18 cellular contexts compared by ENCODE assay signal in the genomic region with DNA sequence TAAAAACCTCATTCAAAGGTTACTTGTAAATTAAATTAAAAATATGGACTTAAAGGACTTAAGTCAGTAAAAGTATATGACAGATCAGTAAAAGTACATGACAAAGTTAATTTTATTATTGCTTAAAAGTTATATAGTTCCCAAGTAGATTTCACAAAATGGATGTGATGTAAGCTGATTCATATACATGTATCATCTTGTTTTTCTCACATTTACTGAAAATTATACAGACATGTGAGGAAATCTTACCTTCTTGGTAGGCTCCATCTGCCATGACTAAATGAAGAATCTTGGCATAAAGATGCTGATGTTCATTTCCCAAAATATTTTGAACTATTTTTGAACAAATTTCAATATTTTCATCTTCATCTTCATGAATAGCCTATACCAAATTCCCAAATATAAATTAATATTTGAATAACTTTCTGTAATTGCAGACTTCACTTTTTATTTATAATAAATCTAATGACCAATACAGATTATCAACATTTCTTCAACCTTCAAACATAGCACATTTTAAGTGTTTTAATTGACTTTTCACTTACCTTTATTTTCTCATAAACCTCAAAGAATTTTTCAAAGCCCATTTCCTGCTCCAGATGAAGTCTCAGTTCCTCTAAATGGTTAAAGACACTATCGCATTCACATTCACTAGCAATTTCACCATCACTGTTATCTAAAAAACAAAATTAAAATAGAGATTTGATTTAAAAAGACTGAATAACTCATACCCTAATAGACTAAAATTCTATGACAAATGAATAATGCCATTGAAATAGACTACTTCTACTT.
DNase-seq lines count a peak whose midpoint lies in the region; ATAC-seq, FAIRE-seq and TF ChIP-seq lines count a peak whose summit lies in the region.
"Had no signal": no experiment of that assay in that cellular context is flagged by ENCODE, and none has a peak within 500 bp of the region (broad histone marks: within the 10 kb centered on the region; RNA-seq: fewer than 3 reads in every experiment).

No MANE protein-coding gene starts in this region.

- H3K4me1 ChIP-seq in GM23248 (ENCODE audit: insufficient read depth) = peaks cover 26% of the 10 kb centered on the region
- H3K4me1 ChIP-seq in suprapubic skin = peaks cover 6% of the 10 kb centered on the region

- no peak overlapping the region for H3K9ac ChIP-seq in GM23248

- TF ChIP-seq CTCF in suprapubic skin (IDR thresholded peaks at IDR 0.05) = no peak

- H3K27ac ChIP-seq in GM23248 (no peak overlapping the region), suprapubic skin (no peak overlapping the region)
- H3K27ac ChIP-seq: brain microvascular endothelial cell had no signal

- H3K9me3 ChIP-seq in GM23248 (ENCODE audit: low read depth) (no peaks in the 10 kb centered on the region), suprapubic skin (no peaks in the 10 kb centered on the region)

- no peaks in the 10 kb centered on the region for H3K9me3 Mint-ChIP-seq in stimulated activated naive CD8-positive, alpha-beta T cell treated with anti-CD3 and anti-CD28 coated beads, Interleukin-15, amount 100 ng/mL, for 72 hours
- H3K9me3 Mint-ChIP-seq: stimulated activated naive B cell treated with anti-CD40 and anti-IgM and Interleukin-4, amounts not matched to agents 10 μg/mL and 1 μg/mL and 100 μg/mL, for 72 hours; WTC11 had no signal

- H3K9me2 ChIP-seq in GM23248 (ENCODE audit: insufficient read depth) = no peaks in the 10 kb centered on the region

- no peaks in the 10 kb centered on the region for H4K20me1 ChIP-seq in GM23248 (ENCODE audit: insufficient read depth)

- no peaks in the 10 kb centered on the region for H3K79me2 ChIP-seq in GM23248 (ENCODE audit: insufficient read depth)

- H3K4me1 Mint-ChIP-seq in stimulated activated naive CD8-positive, alpha-beta T cell treated with anti-CD3 and anti-CD28 coated beads, Interleukin-15, amount 100 ng/mL, for 72 hours = no peaks in the 10 kb centered on the region

- no peak overlapping the region for H3K4me3 Mint-ChIP-seq in stimulated activated naive CD8-positive, alpha-beta T cell treated with anti-CD3 and anti-CD28 coated beads, Interleukin-15, amount 100 ng/mL, for 72 hours
- H3K4me3 Mint-ChIP-seq: stimulated activated naive B cell treated with anti-CD40 and anti-IgM and Interleukin-4, amounts not matched to agents 10 μg/mL and 1 μg/mL and 100 μg/mL, for 72 hours; WTC11 had no signal

- TF ChIP-seq POLR2A in suprapubic skin (IDR thresholded peaks at IDR 0.05) = no peak

- no peaks in the 10 kb centered on the region for H3K27me3 Mint-ChIP-seq in stimulated activated naive CD8-positive, alpha-beta T cell treated with anti-CD3 and anti-CD28 coated beads, Interleukin-15, amount 100 ng/mL, for 72 hours
- H3K27me3 Mint-ChIP-seq: stimulated activated naive B cell treated with anti-CD40 and anti-IgM and Interleukin-4, amounts not matched to agents 10 μg/mL and 1 μg/mL and 100 μg/mL, for 72 hours had no signal

- ATAC-seq in GM18909 (IDR thresholded peaks at IDR 0.05; ENCODE audit: poor library complexity, unreplicated experiment) (peak; percentile 71), HG03442 (IDR thresholded peaks at IDR 0.05; ENCODE audit: unreplicated experiment) (peak; percentile 73)
- no peak for ATAC-seq in stimulated activated naive CD8-positive, alpha-beta T cell treated with anti-CD3 and anti-CD28 coated beads, Interleukin-15, amount 100 ng/mL, for 72 hours
- ATAC-seq: stimulated activated naive B cell treated with anti-CD40 and anti-IgM and Interleukin-4, amounts not matched to agents 10 μg/mL and 1 μg/mL and 100 μg/mL, for 72 hours; WTC11 had no signal

- peak; percentile 84 for FAIRE-seq in islet of Langerhans (lab: Jason Lieb, UNC)
- FAIRE-seq: endometrium had no signal

- H3K36me3 ChIP-seq in GM23248 (ENCODE audit: low read depth) (no peaks in the 10 kb centered on the region), suprapubic skin (no peaks in the 10 kb centered on the region)
- H3K36me3 ChIP-seq: brain microvascular endothelial cell had no signal

- TF ChIP-seq EP300 in suprapubic skin (IDR thresholded peaks at IDR 0.05) = no peak

- H2AFZ ChIP-seq in GM23248 = no peak overlapping the region

- H3K4me3 ChIP-seq in GM23248 = no peak overlapping the region
- no peak overlapping the region for H3K4me3 ChIP-seq in suprapubic skin

- in situ Hi-C loops in GM23248 (cut with MboI) = no loop called here

- H3F3A ChIP-seq in GM23248 (ENCODE audit: insufficient read depth) = peaks cover 21% of the 10 kb centered on the region; the same call in 1 of the 2 replicates

- H3K27ac Mint-ChIP-seq in stimulated activated naive CD8-positive, alpha-beta T cell treated with anti-CD3 and anti-CD28 coated beads, Interleukin-15, amount 100 ng/mL, for 72 hours = no peak overlapping the region
- H3K27ac Mint-ChIP-seq: stimulated activated naive B cell treated with anti-CD40 and anti-IgM and Interleukin-4, amounts not matched to agents 10 μg/mL and 1 μg/mL and 100 μg/mL, for 72 hours; WTC11 had no signal

- H3K27me3 ChIP-seq in GM23248 (replicated peaks; ENCODE audit: insufficient read depth) = no peaks in the 10 kb centered on the region
- no peaks in the 10 kb centered on the region for H3K27me3 ChIP-seq in suprapubic skin
- H3K27me3 ChIP-seq: brain microvascular endothelial cell had no signal

- 95 to 98% methylated on average over 1 of the region's 1 CpG for WGBS in GM23248 (ENCODE audit: low coverage in 1 of 2, low lambda C conversion rate in 2 of 2, missing lambda C conversion rate in 2 of 2), 2 experiments
- WGBS in suprapubic skin = 94% methylated on average over 1 of the region's 1 CpG

- DNase-seq in GM23248 = peak; percentile 12
- no peak for DNase-seq in activated effector memory CD4-positive, alpha-beta T cell treated with Interleukin-2 at 50 U/mL for 16 hours
- DNase-seq in stimulated activated naive CD8-positive, alpha-beta T cell treated with anti-CD3 and anti-CD28 coated beads, Interleukin-15, amount 100 ng/mL, for 72 hours = no peak
- DNase-seq in suprapubic skin (ENCODE audit: low spot score in 2 of 2) = no peak
- DNase-seq: activated naive CD4-positive, alpha-beta T cell treated with anti-CD3 and anti-CD28 coated beads, Interleukin-2, amount 50 U/mL, for 16 hours; brain microvascular endothelial cell; C1 segment of cervical spinal cord; IMR-90; islet precursor cell; NCI-H1436; stimulated activated CD4-positive, alpha-beta T cell treated with anti-CD3 and anti-CD28 coated beads, Interleukin-4, amount 100 ng/mL, for 4 hours; stimulated activated naive B cell treated with anti-CD40 and anti-IgM and Interleukin-4, amounts not matched to agents 10 μg/mL and 1 μg/mL and 100 μg/mL, for 72 hours; SW 1271 had no signal

- H3K4me2 ChIP-seq in GM23248 (ENCODE audit: unreplicated experiment) = no peak overlapping the region
